Comparison of ENCODE assay signal across 1 cellular context in genomic region chr1:230105754-230106625, GRCh38.
TF ChIP-seq lines count a peak whose summit lies in the region.

No MANE protein-coding gene starts in this region.

TF ChIP-seq in HepG2, 621 proteins besides CTCF, POLR2A, EP300 and RAD21 (continued from another document and continues in another):
- 0 out of 2 replicates have a peak, but pooled peaks have one; percentile 64 for TF ChIP-seq ETV5 (CRISPR knock-in tag; IDR thresholded peaks at IDR 0.05; ENCODE audit: borderline replicate concordance)
- TF ChIP-seq ZNF33A (CRISPR knock-in tag; IDR thresholded peaks at IDR 0.05; ENCODE audit: borderline replicate concordance) = no peak
- TF ChIP-seq HNRNPL (IDR thresholded peaks at IDR 0.05; ENCODE audit: low read depth, low read length) = no peak
- no peak for TF ChIP-seq RFX3 (CRISPR knock-in tag; IDR thresholded peaks at IDR 0.05)
- TF ChIP-seq CREB3 (CRISPR knock-in tag; IDR thresholded peaks at IDR 0.05) = no peak
- TF ChIP-seq NFE2L1 (CRISPR knock-in tag; IDR thresholded peaks at IDR 0.05; ENCODE audit: borderline replicate concordance) = no peak
- no peak for TF ChIP-seq ZNF230 (CRISPR knock-in tag; IDR thresholded peaks at IDR 0.05)
- TF ChIP-seq ZNF615 (CRISPR knock-in tag; IDR thresholded peaks at IDR 0.05; ENCODE audit: borderline replicate concordance) = no peak
- TF ChIP-seq KMT2B (CRISPR knock-in tag; IDR thresholded peaks at IDR 0.05) = 0 out of 2 replicates have a peak, but pooled peaks have one; percentile 46
- no peak for TF ChIP-seq STAT6 (CRISPR knock-in tag; IDR thresholded peaks at IDR 0.05; ENCODE audit: borderline replicate concordance)
- TF ChIP-seq ZNF891 (CRISPR knock-in tag; IDR thresholded peaks at IDR 0.05) = no peak
- TF ChIP-seq ZNF24 (IDR thresholded peaks at IDR 0.05) = 0 out of 2 replicates have a peak, but pooled peaks have one; percentile 22
- TF ChIP-seq SAP130 (CRISPR knock-in tag; IDR thresholded peaks at IDR 0.05; ENCODE audit: low read depth) = peak; percentile 97
- TF ChIP-seq ZNF513 (CRISPR knock-in tag; conservative IDR thresholded peaks at IDR 0.05) = no peak
- no peak for TF ChIP-seq SMAD9 (CRISPR knock-in tag; IDR thresholded peaks at IDR 0.05)
- no peak for TF ChIP-seq HOXA7 (CRISPR knock-in tag; IDR thresholded peaks at IDR 0.05)
- no peak for TF ChIP-seq ZNF564 (CRISPR knock-in tag; IDR thresholded peaks at IDR 0.05)
- no peak for TF ChIP-seq CENPBD1 (CRISPR knock-in tag; IDR thresholded peaks at IDR 0.05; ENCODE audit: borderline replicate concordance, low read depth)
- TF ChIP-seq SKIL (CRISPR knock-in tag; IDR thresholded peaks at IDR 0.05; ENCODE audit: borderline replicate concordance) = peak; percentile 75
- TF ChIP-seq ZNF296 (CRISPR knock-in tag; conservative IDR thresholded peaks at IDR 0.05) = no peak
- no peak for TF ChIP-seq NONO (IDR thresholded peaks at IDR 0.05)
- TF ChIP-seq NONO (CRISPR knock-in tag; conservative IDR thresholded peaks at IDR 0.05) = peak; percentile 72
- no peak for TF ChIP-seq MATR3 (CRISPR knock-in tag; IDR thresholded peaks at IDR 0.05)
- peak; percentile 68 for TF ChIP-seq IKZF5 (CRISPR knock-in tag; IDR thresholded peaks at IDR 0.05)
- TF ChIP-seq ZBTB21 (CRISPR knock-in tag; IDR thresholded peaks at IDR 0.05) = no peak
- peak; percentile 61; the same call in 1 of the 2 replicates for TF ChIP-seq MIXL1 (CRISPR knock-in tag; IDR thresholded peaks at IDR 0.05)
- no peak for TF ChIP-seq CC2D1A (CRISPR knock-in tag; IDR thresholded peaks at IDR 0.05)
- TF ChIP-seq PHF20 (CRISPR knock-in tag; IDR thresholded peaks at IDR 0.05) = no peak
- no peak for TF ChIP-seq STAT5B (CRISPR knock-in tag; IDR thresholded peaks at IDR 0.05)
- no peak for TF ChIP-seq ZSCAN5A (CRISPR knock-in tag; IDR thresholded peaks at IDR 0.05; ENCODE audit: borderline replicate concordance)
- TF ChIP-seq ZNF749 (CRISPR knock-in tag; IDR thresholded peaks at IDR 0.05; ENCODE audit: borderline replicate concordance) = no peak
- no peak for TF ChIP-seq MAZ (IDR thresholded peaks at IDR 0.05; ENCODE audit: borderline replicate concordance, low read depth, low read length)
- TF ChIP-seq MAZ (CRISPR knock-in tag; IDR thresholded peaks at IDR 0.05; ENCODE audit: low read depth) = no peak
- TF ChIP-seq ZNF430 (CRISPR knock-in tag; IDR thresholded peaks at IDR 0.05) = peak; percentile 69
- TF ChIP-seq HDAC2 (CRISPR knock-in tag; IDR thresholded peaks at IDR 0.05) = peak; percentile 86
- no peak for TF ChIP-seq ZNF746 (CRISPR knock-in tag; IDR thresholded peaks at IDR 0.05)
- peak; percentile 57 for TF ChIP-seq ZMYM4 (CRISPR knock-in tag; IDR thresholded peaks at IDR 0.05)
- TF ChIP-seq ZBTB14 (CRISPR knock-in tag; IDR thresholded peaks at IDR 0.05) = no peak
- TF ChIP-seq NFE2 (CRISPR knock-in tag; IDR thresholded peaks at IDR 0.05) = no peak
- TF ChIP-seq AGO1 (IDR thresholded peaks at IDR 0.05; ENCODE audit: low read depth, low read length, poor library complexity, severe bottlenecking) = no peak
- TF ChIP-seq REL (CRISPR knock-in tag; conservative IDR thresholded peaks at IDR 0.05) = no peak
- no peak for TF ChIP-seq GLI4 (CRISPR knock-in tag; IDR thresholded peaks at IDR 0.05; ENCODE audit: borderline replicate concordance)
- peak; percentile 54; the same call in 1 of the 2 replicates for TF ChIP-seq MYPOP (CRISPR knock-in tag; IDR thresholded peaks at IDR 0.05)
- no peak for TF ChIP-seq ISX (CRISPR knock-in tag; conservative IDR thresholded peaks at IDR 0.05)
- TF ChIP-seq ZNF782 (CRISPR knock-in tag; IDR thresholded peaks at IDR 0.05; ENCODE audit: borderline replicate concordance) = no peak
- TF ChIP-seq IKZF4 (CRISPR knock-in tag; IDR thresholded peaks at IDR 0.05; ENCODE audit: borderline replicate concordance, low read depth, not compliant biosample characterization) = no peak
- TF ChIP-seq ZNF274 (CRISPR knock-in tag; IDR thresholded peaks at IDR 0.05) = no peak
- TF ChIP-seq XRCC5 (optimal IDR thresholded peaks at IDR 0.05; ENCODE audit: low read length) = no peak
- TF ChIP-seq SP4 (CRISPR knock-in tag; IDR thresholded peaks at IDR 0.05) = no peak; the same call in 1 of the 2 replicates
- TF ChIP-seq RARA (CRISPR knock-in tag; IDR thresholded peaks at IDR 0.05) = peak; percentile 86
- TF ChIP-seq TAF15 (IDR thresholded peaks at IDR 0.05; ENCODE audit: low read depth, low read length, poor library complexity, severe bottlenecking) = no peak
- no peak for TF ChIP-seq PCBP1 (IDR thresholded peaks at IDR 0.05; ENCODE audit: borderline replicate concordance, low read depth, low read length)
- no peak for TF ChIP-seq ZNF20 (CRISPR knock-in tag; IDR thresholded peaks at IDR 0.05)
- TF ChIP-seq MXD1 (CRISPR knock-in tag; IDR thresholded peaks at IDR 0.05) = no peak
- TF ChIP-seq ZNF75D (CRISPR knock-in tag; IDR thresholded peaks at IDR 0.05; ENCODE audit: borderline replicate concordance) = no peak
- TF ChIP-seq GMEB1 (CRISPR knock-in tag; IDR thresholded peaks at IDR 0.05; ENCODE audit: borderline replicate concordance) = no peak
- TF ChIP-seq XBP1 (CRISPR knock-in tag; IDR thresholded peaks at IDR 0.05) = no peak
- TF ChIP-seq MED13 (CRISPR knock-in tag; IDR thresholded peaks at IDR 0.05) = 0 out of 2 replicates have a peak, but pooled peaks have one; percentile 21
- no peak for TF ChIP-seq CCAR2 (optimal IDR thresholded peaks at IDR 0.05; ENCODE audit: low read depth, low read length)
- TF ChIP-seq RFXANK (CRISPR knock-in tag; IDR thresholded peaks at IDR 0.05) = no peak
- no peak for TF ChIP-seq PRPF4 (IDR thresholded peaks at IDR 0.05; ENCODE audit: low read depth, low read length, poor library complexity, severe bottlenecking)
- TF ChIP-seq ZNF644 (CRISPR knock-in tag; IDR thresholded peaks at IDR 0.05; ENCODE audit: low read depth) = peak; percentile 79
